19 cellular contexts compared by ENCODE assay signal in genomic region chr3:15298504-15298903, GRCh38. TPM values are rescaled to one million over a fixed set of nuclear protein-coding genes. Genes with fewer than 3 reads are reported as not detected.
DNase-seq lines count a peak whose midpoint lies in the region; ATAC-seq and TF ChIP-seq lines count a peak whose summit lies in the region.
"Had no signal": no experiment of that assay in that cellular context is flagged by ENCODE, and none has a peak within 500 bp of the region (broad histone marks: within the 10 kb centered on the region; RNA-seq: fewer than 3 reads in every experiment).

No MANE protein-coding gene starts in this region.

- H3K36me3 ChIP-seq in CD4-positive, CD25-positive, alpha-beta regulatory T cell (ENCODE audit: control insufficient read depth, insufficient read depth, low read length) = peaks cover 37% of the 10 kb centered on the region
- H3K36me3 ChIP-seq: thoracic aorta had no signal

- no peak for ATAC-seq in CD4-positive, CD25-positive, alpha-beta regulatory T cell (ENCODE audit: low read depth in 2 of 2)
- no peak for ATAC-seq in stimulated activated memory B cell treated with anti-CD40 and anti-IgM and Interleukin-4, amounts not matched to agents 10 μg/mL and 1 μg/mL and 100 μg/mL, for 72 hours
- ATAC-seq in GM18505 (IDR thresholded peaks at IDR 0.05; ENCODE audit: unreplicated experiment) = no peak
- ATAC-seq: activated CD8-positive, alpha-beta T cell treated with anti-CD3 and anti-CD28 coated beads for 36 hours had no signal

- H3K36me3 Mint-ChIP-seq in CD4-positive, CD25-positive, alpha-beta regulatory T cell = peaks cover 55% of the 10 kb centered on the region
- peaks cover 10% of the 10 kb centered on the region for H3K36me3 Mint-ChIP-seq in IgD-negative memory B cell
- H3K36me3 Mint-ChIP-seq in brain = peaks cover 45% of the 10 kb centered on the region
- peaks cover 46% of the 10 kb centered on the region for H3K36me3 Mint-ChIP-seq in stimulated activated memory B cell treated with anti-CD40 and anti-IgM and Interleukin-4, amounts not matched to agents 10 μg/mL and 1 μg/mL and 100 μg/mL, for 72 hours

- TF ChIP-seq POLR2A in lower leg skin (IDR thresholded peaks at IDR 0.05) (no peak), GM18505 (IDR thresholded peaks at IDR 0.05; ENCODE audit: borderline replicate concordance, extremely low read depth, insufficient read depth, insufficient read length) (no peak)

- intact Hi-C loops in lower leg skin (cut with DNase I; ENCODE audit: low total_unique reads) = no loop called here

- H3K27ac ChIP-seq in CD4-positive, CD25-positive, alpha-beta regulatory T cell (ENCODE audit: insufficient read depth, low read length, poor library complexity, severe bottlenecking) = no peak overlapping the region
- H3K27ac ChIP-seq: right atrium auricular region had no signal

- H3K9me3 ChIP-seq in CD4-positive, CD25-positive, alpha-beta regulatory T cell (ENCODE audit: control insufficient read depth in 2 of 2, low read length in 2 of 2) = no peaks in the 10 kb centered on the region
- H3K9me3 ChIP-seq: right atrium auricular region, thoracic aorta had no signal

- H3K9me3 Mint-ChIP-seq in CD4-positive, CD25-positive, alpha-beta regulatory T cell = peaks cover 0 to 5% (median 0%) of the 10 kb centered on the region in 7 donors
- H3K9me3 Mint-ChIP-seq in IgD-negative memory B cell (peaks cover 0 to 2% (median 0%) of the 10 kb centered on the region in 3 donors), brain (no peaks in the 10 kb centered on the region)
- H3K9me3 Mint-ChIP-seq in stimulated activated memory B cell treated with anti-CD40 and anti-IgM and Interleukin-4, amounts not matched to agents 10 μg/mL and 1 μg/mL and 100 μg/mL, for 72 hours = no peaks in the 10 kb centered on the region
- H3K9me3 Mint-ChIP-seq: activated CD8-positive, alpha-beta T cell treated with anti-CD3 and anti-CD28 coated beads for 36 hours had no signal

- TF ChIP-seq CTCF in brain (conservative IDR thresholded peaks at IDR 0.05) = no peak
- TF ChIP-seq CTCF in foreskin fibroblast (IDR thresholded peaks at IDR 0.05; ENCODE audit: low read depth, low read length) = no peak
- TF ChIP-seq CTCF in lower leg skin (IDR thresholded peaks at IDR 0.05) = no peak

- peak overlapping the region; percentile 3 to 67 (median 34) for H3K27ac Mint-ChIP-seq in CD4-positive, CD25-positive, alpha-beta regulatory T cell
- H3K27ac Mint-ChIP-seq in IgD-negative memory B cell (peak overlapping the region in 2 of 3 donors; percentile 3 to 85), brain (peak overlapping the region in 3 of 5 experiments; percentile 18 to 47 (median 45))
- peak overlapping the region; percentile 84 for H3K27ac Mint-ChIP-seq in stimulated activated memory B cell treated with anti-CD40 and anti-IgM and Interleukin-4, amounts not matched to agents 10 μg/mL and 1 μg/mL and 100 μg/mL, for 72 hours
- H3K27ac Mint-ChIP-seq: activated CD8-positive, alpha-beta T cell treated with anti-CD3 and anti-CD28 coated beads for 36 hours had no signal

- no peaks in the 10 kb centered on the region for H3K27me3 ChIP-seq in CD4-positive, CD25-positive, alpha-beta regulatory T cell (ENCODE audit: control insufficient read depth, insufficient read depth, low read length)
- H3K27me3 ChIP-seq: right atrium auricular region had no signal

- 82 to 87% methylated on average over 3 of the region's 3 CpGs for WGBS in lower leg skin, 2 donors

- H3K27me3 Mint-ChIP-seq in CD4-positive, CD25-positive, alpha-beta regulatory T cell = peaks cover 5% of the 10 kb centered on the region
- H3K27me3 Mint-ChIP-seq in IgD-negative memory B cell (no peaks in the 10 kb centered on the region), brain (peaks cover 4% of the 10 kb centered on the region)
- no peaks in the 10 kb centered on the region for H3K27me3 Mint-ChIP-seq in stimulated activated memory B cell treated with anti-CD40 and anti-IgM and Interleukin-4, amounts not matched to agents 10 μg/mL and 1 μg/mL and 100 μg/mL, for 72 hours
- H3K27me3 Mint-ChIP-seq: activated CD8-positive, alpha-beta T cell treated with anti-CD3 and anti-CD28 coated beads for 36 hours had no signal

- H3K4me3 ChIP-seq in CD4-positive, CD25-positive, alpha-beta regulatory T cell (ENCODE audit: low read depth, low read length) = no peak overlapping the region
- H3K4me3 ChIP-seq in foreskin fibroblast (ENCODE audit: low read depth in 1 of 2, low read length in 2 of 2) (no peak overlapping the region), lower leg skin (ENCODE audit: low read depth, poor library complexity, severe bottlenecking) (no peak overlapping the region)
- H3K4me3 ChIP-seq: right atrium auricular region, thoracic aorta had no signal

- DNase-seq in CD4-positive, CD25-positive, alpha-beta regulatory T cell = no peak
- DNase-seq in foreskin fibroblast (no peak), lower leg skin (ENCODE audit: low spot score in 2 of 2) (no peak)
- DNase-seq: activated CD8-positive, alpha-beta T cell treated with anti-CD3 and anti-CD28 coated beads for 36 hours; EL; foreskin melanocyte; HCEC 1CT; mammary epithelial cell; NCI-H2029; NCI-H345; SIG-M5; stimulated activated CD8-positive, alpha-beta memory T cell treated with anti-CD3 and anti-CD28 coated beads, Interleukin-4, amount 100 ng/mL, for 48 hours; T-helper 1 cell had no signal

- H3K4me1 ChIP-seq in CD4-positive, CD25-positive, alpha-beta regulatory T cell (ENCODE audit: control insufficient read depth, insufficient read depth, low read length, poor library complexity, severe bottlenecking) = peaks cover 56% of the 10 kb centered on the region

- H3K4me1 Mint-ChIP-seq in CD4-positive, CD25-positive, alpha-beta regulatory T cell = peaks cover 24 to 75% (median 58%) of the 10 kb centered on the region in 4 donors
- peaks cover 53 to 70% (median 64%) of the 10 kb centered on the region in 3 donors for H3K4me1 Mint-ChIP-seq in IgD-negative memory B cell
- peaks cover 27% of the 10 kb centered on the region for H3K4me1 Mint-ChIP-seq in brain
- peaks cover 64% of the 10 kb centered on the region for H3K4me1 Mint-ChIP-seq in stimulated activated memory B cell treated with anti-CD40 and anti-IgM and Interleukin-4, amounts not matched to agents 10 μg/mL and 1 μg/mL and 100 μg/mL, for 72 hours

- H3K4me3 Mint-ChIP-seq in CD4-positive, CD25-positive, alpha-beta regulatory T cell = peak overlapping the region in 2 of 4 donors; percentile 34 to 39
- no peak overlapping the region for H3K4me3 Mint-ChIP-seq in IgD-negative memory B cell
- H3K4me3 Mint-ChIP-seq in brain = no peak overlapping the region
- H3K4me3 Mint-ChIP-seq in stimulated activated memory B cell treated with anti-CD40 and anti-IgM and Interleukin-4, amounts not matched to agents 10 μg/mL and 1 μg/mL and 100 μg/mL, for 72 hours = no peak overlapping the region
- H3K4me3 Mint-ChIP-seq: activated CD8-positive, alpha-beta T cell treated with anti-CD3 and anti-CD28 coated beads for 36 hours had no signal

RNA-seq across cellular contexts. Expression of gene SH3BP5, which starts 33.9 kb away (rescaled TPM):
- total RNA-seq in CD4-positive, CD25-positive, alpha-beta regulatory T cell = 68.6 TPM
- polyA plus RNA-seq in CD4-positive, CD25-positive, alpha-beta regulatory T cell = 10 to 100 TPM; 24.7 to 40.1 (median 31.6) TPM
- 117 TPM for polyA plus RNA-seq in IgD-negative memory B cell
- 48.1 TPM for polyA plus RNA-seq in brain (ENCODE audit: insufficient read depth, low read depth, low replicate concordance)
- 10 to 100 TPM; 10.7 to 30.3 (median 18.5) TPM for total RNA-seq in lower leg skin

Comparison
In these comparisons a context has a peak if more than half of its experiments do, and no peak if none do; other contexts are left out.
1. H3K27ac Mint-ChIP-seq: peak in every context shown above with its lines; median percentile 84 in stimulated activated memory B cell treated with anti-CD40 and anti-IgM and Interleukin-4, amounts not matched to agents 10 μg/mL and 1 μg/mL and 100 μg/mL, for 72 hours; 45 in brain; 44 in IgD-negative memory B cell; 34 in CD4-positive, CD25-positive, alpha-beta regulatory T cell.